ENCODE assay signal across 8 cellular contexts in the genomic region with DNA sequence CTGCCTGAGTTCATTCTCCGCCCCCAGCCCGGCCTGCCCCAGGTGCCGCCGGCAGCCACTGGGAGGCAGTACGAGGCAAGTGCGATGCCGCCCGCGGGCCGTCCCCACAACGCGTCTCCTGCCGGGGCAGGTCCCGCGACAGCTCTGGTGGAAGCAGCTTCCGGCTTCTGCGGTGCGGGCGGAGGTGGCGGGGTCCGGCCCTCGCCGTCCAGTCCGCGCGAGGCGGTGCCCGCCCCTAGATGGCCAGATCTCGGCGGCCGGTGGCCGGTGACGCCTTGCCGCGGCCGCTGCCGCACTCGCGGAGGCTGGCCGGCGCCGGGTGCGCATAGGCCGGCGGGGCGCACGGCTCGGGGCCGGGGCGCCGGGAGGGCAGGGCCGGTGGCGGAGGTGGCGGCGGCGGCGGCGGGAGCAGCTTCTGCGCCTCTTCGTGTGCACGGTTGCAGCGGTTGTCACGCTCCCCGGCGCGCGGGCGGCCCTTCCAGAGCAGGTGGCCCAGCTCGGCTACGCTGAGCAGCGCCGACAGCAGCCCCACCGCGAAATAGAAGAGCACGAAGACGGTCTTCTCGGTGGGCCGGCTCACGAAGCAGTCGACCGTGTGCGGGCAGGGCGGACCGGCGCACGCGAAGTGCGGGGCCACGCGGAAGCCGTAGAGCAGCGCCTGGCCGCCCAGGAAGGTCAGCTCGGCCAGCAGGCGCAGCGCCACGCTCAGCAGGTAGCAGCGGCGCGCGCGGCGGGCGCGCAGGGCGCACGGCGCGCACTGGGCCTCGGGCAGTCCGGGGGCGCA. TPM values are rescaled to one million over a fixed set of nuclear protein-coding genes. Genes with fewer than 3 reads are reported as not detected.
DNase-seq lines count a peak whose midpoint lies in the region; ATAC-seq and TF ChIP-seq lines count a peak whose summit lies in the region.

No MANE protein-coding gene starts in this region.

- H3K9me3 ChIP-seq in BE2C, result no peaks in the 10 kb centered on the region
- H3K9me3 ChIP-seq in gastroesophageal sphincter, result no peaks in the 10 kb centered on the region
- no peaks in the 10 kb centered on the region for H3K9me3 ChIP-seq in psoas muscle
- H3K9me3 ChIP-seq in aorta (ENCODE audit: control insufficient read depth, low read length), result no peaks in the 10 kb centered on the region

- H3K4me3 ChIP-seq in BE2C (ENCODE audit: low read depth, low read length) (peak overlapping the region; percentile 48), gastroesophageal sphincter (peak overlapping the region; percentile 31 to 58), psoas muscle (peak overlapping the region; percentile 69), aorta (ENCODE audit: low read length in 2 of 2) (peak overlapping the region; percentile 36 to 43)

- no peak for TF ChIP-seq POLR2A in gastroesophageal sphincter (IDR thresholded peaks at IDR 0.05)

- H3K27ac ChIP-seq in gastroesophageal sphincter, result peak overlapping the region in 1 of 4 donors; percentile 36
- no peak overlapping the region for H3K27ac ChIP-seq in psoas muscle
- H3K27ac ChIP-seq in aorta (ENCODE audit: low read depth in 1 of 2, low read length in 2 of 2), result no peak overlapping the region

- ATAC-seq in GM19043 (IDR thresholded peaks at IDR 0.05; ENCODE audit: low read depth, unreplicated experiment), result peak; percentile 63
- peak; percentile 57 for ATAC-seq in gastroesophageal sphincter
- ATAC-seq in psoas muscle, result peak; percentile 38 to 68 (median 57)
- ATAC-seq in aorta (ENCODE audit: low FRiP score), result peak; percentile 55

- H3K36me3 ChIP-seq in BE2C (no peaks in the 10 kb centered on the region), gastroesophageal sphincter (no peaks in the 10 kb centered on the region), psoas muscle (ENCODE audit: insufficient read depth in 1 of 2, low read depth in 1 of 2) (no peaks in the 10 kb centered on the region), aorta (ENCODE audit: control insufficient read depth in 1 of 2, insufficient read depth in 2 of 2, low read length in 1 of 2) (no peaks in the 10 kb centered on the region)

- 0% methylated on average over 3 of the region's 112 CpGs; no CpG with 5 or more reads in 1 of the 2 donors for whole genome bisulfite sequencing in gastroesophageal sphincter (ENCODE audit: low coverage in 1 of 2), 2 donors
- WGBS in psoas muscle, 3 donors, result 1% methylated on average over 74 to 112 of the region's 112 CpGs
- 0 to 1% methylated on average over 70 to 112 of the region's 112 CpGs for WGBS in aorta, 2 donors

- TF ChIP-seq CTCF in BE2C (IDR thresholded peaks at IDR 0.05; ENCODE audit: low read depth, low read length) (peak; percentile 71), gastroesophageal sphincter (IDR thresholded peaks at IDR 0.05) (peak in 3 of 4 experiments; percentile 19 to 68 (median 47)), psoas muscle (IDR thresholded peaks at IDR 0.05) (peak; percentile 50)

- DNase-seq in BE2C, result peak; percentile 88
- DNase-seq in HT1080 (ENCODE audit: low read depth), result peak; percentile 63
- peak; percentile 88 for DNase-seq in RPMI8226
- peak; percentile 74 for DNase-seq in activated T-helper 9 cell treated with anti-CD3 and anti-CD28 coated beads, Interleukin-2, amount 50 U/mL, for 16 hours (ENCODE audit: low read depth)
- peak; percentile 70 to 83 for DNase-seq in psoas muscle
- DNase-seq in aorta, result peak; percentile 78 to 91

- H3K4me1 ChIP-seq in BE2C (no peaks in the 10 kb centered on the region), gastroesophageal sphincter (peaks cover 0 to 36% (median 5%) of the 10 kb centered on the region in 3 donors), psoas muscle (peaks cover 8% of the 10 kb centered on the region), aorta (ENCODE audit: control insufficient read depth in 1 of 2, insufficient read depth in 2 of 2, low read length in 2 of 2) (no peaks in the 10 kb centered on the region)

- intact Hi-C loops in psoas muscle (cut with DNase I) (loop anchor here (2.0 to 5.0 kb wide), 3 partner anchors 49 to 199 kb away; no protein-coding TSS in a partner anchor), aorta (cut with DNase I) (no loop called here)

- TF ChIP-seq EP300 in gastroesophageal sphincter (IDR thresholded peaks at IDR 0.05), result no peak

- H3K27me3 ChIP-seq in BE2C (no peaks in the 10 kb centered on the region), gastroesophageal sphincter (peaks cover 16% of the 10 kb centered on the region), psoas muscle (ENCODE audit: insufficient read depth in 3 of 3, low read length in 2 of 3) (peaks cover 0 to 3% (median 0%) of the 10 kb centered on the region in 3 donors), aorta (ENCODE audit: control insufficient read depth in 1 of 2, insufficient read depth in 2 of 2, low read length in 1 of 2) (no peaks in the 10 kb centered on the region)

RNA-seq across cellular contexts. Expression of a gene that starts 1.6 kb away (rescaled TPM):
- 11.3 TPM for polyA plus RNA-seq in BE2C (2012; ENCODE audit: insufficient read depth, insufficient read length, low read depth)
- not detected in 2 replicates for total RNA-seq in HT1080 (2014; rRNA removed; shearing (Covaris generic))
- polyA plus RNA-seq in HT1080 (2015; cell fraction: cytosol; rRNA removed), result not detected in 2 replicates
- polyA plus RNA-seq in HT1080 (2015; cell fraction: nucleus; rRNA removed), result not detected in 2 replicates
- total RNA-seq in gastroesophageal sphincter (1 to 10 TPM in 1 of 4 donors, not detected in 3; 2.5 TPM), psoas muscle (1 to 10 TPM in 2 of 4 donors, under 1 TPM in 2; 0.34 to 1.4 (median 0.82) TPM), aorta (1 to 10 TPM; 1.8 to 2.2 TPM)
- polyA plus RNA-seq in psoas muscle (under 1 TPM in 2 of 3 donors, not detected in 1; 0.17 to 0.25 TPM), aorta (not detected)

RNA-seq across cellular contexts. Expression of a gene that starts 53.9 kb away (rescaled TPM):
- polyA plus RNA-seq in BE2C (2012; ENCODE audit: insufficient read depth, insufficient read length, low read depth), result 141 TPM
- total RNA-seq in HT1080 (2014; rRNA removed; shearing (Covaris generic)), result 24.1 and 34.4 TPM in 2 replicates
- 32.7 and 36.2 TPM in 2 replicates for polyA plus RNA-seq in HT1080 (2015; cell fraction: cytosol; rRNA removed)
- 19.0 and 24.4 TPM in 2 replicates for polyA plus RNA-seq in HT1080 (2015; cell fraction: nucleus; rRNA removed)
- total RNA-seq in gastroesophageal sphincter, result 10 to 100 TPM; 18.5 to 41.8 (median 28.5) TPM
- 10 to 100 TPM; 15.0 to 51.1 (median 44.6) TPM for total RNA-seq in psoas muscle
- polyA plus RNA-seq in psoas muscle, result 10 to 100 TPM; 15.0 to 76.9 (median 18.6) TPM
- total RNA-seq in aorta, result 10 to 100 TPM; 52.7 to 88.3 TPM
- polyA plus RNA-seq in aorta, result 10 to 100 TPM; 10.6 to 25.6 TPM

RNA-seq across cellular contexts. Expression of a gene that starts 54.8 kb away (rescaled TPM):
- polyA plus RNA-seq in BE2C (2012; ENCODE audit: insufficient read depth, insufficient read length, low read depth), result 17.6 TPM
- 154 and 155 TPM in 2 replicates for total RNA-seq in HT1080 (2014; rRNA removed; shearing (Covaris generic))
- polyA plus RNA-seq in HT1080 (2015; cell fraction: cytosol; rRNA removed), result 174 and 209 TPM in 2 replicates
- polyA plus RNA-seq in HT1080 (2015; cell fraction: nucleus; rRNA removed), result 586 and 643 TPM in 2 replicates
- total RNA-seq in gastroesophageal sphincter (1 to 10 TPM in 1 of 4 donors, under 1 TPM in 3; 0.40 to 4.3 (median 0.79) TPM), psoas muscle (under 1 TPM; 0.15 to 0.84 (median 0.46) TPM), aorta (1 to 10 TPM; 1.8 to 4.4 TPM)
- polyA plus RNA-seq in psoas muscle (under 1 TPM in 2 of 3 donors, not detected in 1; 0.14 to 0.18 TPM), aorta (1 to 10 TPM in 1 of 2 donors, under 1 TPM in 1; 0.25 to 2.1 TPM)

Comparison
In these comparisons a context has a peak if more than half of its experiments do, and no peak if none do; other contexts are left out.
1. RNA of a gene that starts 54.8 kb away (total RNA-seq): 154 to 155 TPM in HT1080; 1.8 to 4.4 TPM in aorta, 0.40 to 4.3 TPM in gastroesophageal sphincter and 0.15 to 0.84 TPM in psoas muscle; every median in the first group is over 10 times any median in the second.
2. intact Hi-C loops: an anchor here in psoas muscle (2.0 to 5.0 kb wide); none called in aorta.
3. Peak in every context shown above with its lines, with median percentiles within 50 percentile points of each other: DNase-seq, H3K4me3 ChIP-seq, CTCF ChIP-seq and ATAC-seq.